Comparison of ENCODE assay signal across 10 cellular contexts in genomic region chr4:90328558-90328957, GRCh38.
DNase-seq lines count a peak whose midpoint lies in the region; ATAC-seq and TF ChIP-seq lines count a peak whose summit lies in the region.
"Had no signal": no experiment of that assay in that cellular context is flagged by ENCODE, and none has a peak within 500 bp of the region (broad histone marks: within the 10 kb centered on the region; RNA-seq: fewer than 3 reads in every experiment).

No MANE protein-coding gene starts in this region.

- peak overlapping the region; percentile 82 for H2AFZ ChIP-seq in osteoblast (ENCODE audit: low read length)

- no peak overlapping the region for H3K27ac ChIP-seq in osteoblast (ENCODE audit: low read depth, low read length)

- no peaks in the 10 kb centered on the region for H3K4me1 ChIP-seq in osteoblast (ENCODE audit: insufficient read depth, low read length)

- no peaks in the 10 kb centered on the region for H3K9me3 ChIP-seq in osteoblast (ENCODE audit: low read depth, low read length)

- ATAC-seq in HG02610 (IDR thresholded peaks at IDR 0.05; ENCODE audit: unreplicated experiment) = no peak
- no peak for ATAC-seq in HG02840 (IDR thresholded peaks at IDR 0.05; ENCODE audit: low FRiP score, unreplicated experiment)

- H3K27me3 ChIP-seq in osteoblast (ENCODE audit: insufficient read depth, low read length) = no peaks in the 10 kb centered on the region

- H3K4me2 ChIP-seq in osteoblast (ENCODE audit: insufficient read depth, low read length) = no peak overlapping the region

- no peak for TF ChIP-seq CTCF in epithelial cell of esophagus (IDR thresholded peaks at IDR 0.05; ENCODE audit: insufficient read depth, low read depth, low read length, missing control alignments)
- no peak for TF ChIP-seq CTCF in osteoblast (IDR thresholded peaks at IDR 0.05; ENCODE audit: extremely low read depth, low read depth, low read length)

- no peaks in the 10 kb centered on the region for H3K36me3 ChIP-seq in osteoblast (ENCODE audit: insufficient read depth, low read length)

- no peak overlapping the region for H3K4me3 ChIP-seq in epithelial cell of esophagus (ENCODE audit: low read length)
- H3K4me3 ChIP-seq in osteoblast (ENCODE audit: insufficient read depth, low read length) = no peak overlapping the region

- DNase-seq in HCEC 1CT (peak; percentile 1), NCI-H446 treated with DMSO at 0.1 percent for 48 hours (lab: John Stamatoyannopoulos, UW) (peak; percentile 82), epithelial cell of esophagus (ENCODE audit: low read depth) (peak; percentile 39), osteoblast (ENCODE audit: insufficient read length, low spot score, missing footprints) (no peak), GM19238 (ENCODE audit: insufficient read length, low spot score) (no peak), MV-4-11 (lab: John Stamatoyannopoulos, UW) (no peak)
- DNase-seq: activated CD4-positive, CD25-positive, alpha-beta regulatory T cell; MM.1S had no signal

- H4K20me1 ChIP-seq in osteoblast (ENCODE audit: insufficient read depth, low read length) = no peaks in the 10 kb centered on the region

- H3K79me2 ChIP-seq in osteoblast (ENCODE audit: insufficient read depth, low read length) = no peaks in the 10 kb centered on the region

Comparison
In these comparisons a context has a peak if more than half of its experiments do, and no peak if none do; other contexts are left out.
1. DNase-seq: peak in HCEC 1CT (single experiment), NCI-H446 treated with DMSO at 0.1 percent for 48 hours (single experiment) and epithelial cell of esophagus (single experiment); none in osteoblast (single experiment), GM19238 (single experiment) and MV-4-11 (single experiment).